ENCODE assay signal across 10 cellular contexts in the genomic region with DNA sequence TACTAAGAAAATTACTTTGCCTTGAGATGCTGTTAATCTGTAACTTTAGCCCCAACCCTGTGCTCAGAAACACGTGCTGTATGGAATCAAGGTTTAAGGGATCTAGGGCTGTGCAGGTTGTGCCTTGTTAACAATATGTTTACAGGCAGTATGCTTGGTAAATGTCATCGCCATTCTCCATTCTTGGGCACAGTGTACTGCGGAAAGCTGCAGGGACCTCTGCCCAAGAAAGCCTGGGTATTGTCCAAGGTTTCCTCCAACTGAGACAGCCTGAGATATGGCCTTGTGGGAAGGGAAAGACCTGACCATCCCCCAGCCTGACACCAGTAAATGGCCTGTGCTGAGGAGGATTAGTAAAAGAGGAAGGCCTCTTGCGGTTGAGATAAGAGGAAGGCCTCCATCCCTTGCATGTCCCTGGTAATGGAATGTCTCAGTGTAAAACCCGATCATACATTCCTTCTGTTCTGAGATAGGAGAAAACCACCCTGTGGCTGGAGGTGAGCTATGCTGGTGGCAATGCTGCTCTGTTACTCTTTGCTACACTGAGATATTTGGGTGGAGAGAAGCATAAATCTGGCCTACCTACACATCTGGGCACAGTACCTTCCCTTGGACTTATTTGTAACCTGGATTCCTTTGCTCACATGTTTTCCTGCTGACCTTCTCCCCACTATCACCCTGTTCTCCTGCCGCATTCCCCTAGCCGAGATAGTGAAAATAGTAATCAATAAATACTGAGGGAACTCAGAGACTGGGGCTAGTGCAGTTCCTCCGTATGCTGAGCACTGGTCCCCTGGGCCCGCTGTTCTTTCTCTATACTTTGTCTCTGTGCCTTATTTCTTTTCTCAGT. TPM values are rescaled to one million over a fixed set of nuclear protein-coding genes. Genes with fewer than 3 reads are reported as not detected.
DNase-seq lines count a peak whose midpoint lies in the region; ATAC-seq and TF ChIP-seq lines count a peak whose summit lies in the region.
"Not testable (repeated sequence)": the region's sequence is repeated elsewhere in the genome, so short reads cannot be mapped to it uniquely, and the experiment has no call there.
"Had no signal": no experiment of that assay in that cellular context is flagged by ENCODE, and none has a peak within 500 bp of the region (broad histone marks: within the 10 kb centered on the region; RNA-seq: fewer than 3 reads in every experiment).

No MANE protein-coding gene starts in this region.

- WGBS in body of pancreas, 2 donors = 13 to 23% methylated on average over 9 of the region's 9 CpGs
- 50 to 64% (median 60%) methylated on average over 9 of the region's 9 CpGs for WGBS in heart left ventricle, 4 donors
- WGBS in mesendoderm (ENCODE audit: extremely low coverage, insufficient coverage, low lambda C conversion rate) = no CpG with 5 or more reads among the region's 9 CpGs
- 49% methylated on average over 9 of the region's 9 CpGs for whole genome bisulfite sequencing in prostate gland

- not testable (repeated sequence) for H3K4me2 ChIP-seq in mesendoderm (ENCODE audit: low read length)

- H3K27ac Mint-ChIP-seq in Calu3 (ENCODE audit: unreplicated experiment) = peak overlapping the region; percentile 48

- not testable (repeated sequence) for H3K36me3 ChIP-seq in body of pancreas (replicated peaks in 1 of 2; ENCODE audit: insufficient read depth in 1 of 2, low read depth in 2 of 2); mesendoderm (ENCODE audit: control insufficient read depth, insufficient read depth, low read length); prostate gland; vagina
- peaks cover 0 to 13% (median 5%) of the 10 kb centered on the region in 9 donors for H3K36me3 ChIP-seq in heart left ventricle

- peak overlapping the region; percentile 12 for H3K18ac ChIP-seq in mesendoderm (ENCODE audit: low read length)

- H3K23ac ChIP-seq in mesendoderm (ENCODE audit: low read length) = not testable (repeated sequence)

- peak overlapping the region; percentile 53 for H3K56ac ChIP-seq in mesendoderm (ENCODE audit: low read length)

- H3K4ac ChIP-seq in mesendoderm (ENCODE audit: low read depth, low read length) = not testable (repeated sequence)

- not testable (repeated sequence) for H2BK15ac ChIP-seq in mesendoderm (replicated peaks; ENCODE audit: low read depth)

- not testable (repeated sequence) for H2BK5ac ChIP-seq in mesendoderm (ENCODE audit: low read length)

- H4K8ac ChIP-seq in mesendoderm (ENCODE audit: low read depth, low read length) = not testable (repeated sequence)

- H3K9ac ChIP-seq in mesendoderm (ENCODE audit: low read length) = peak overlapping the region; percentile 22

- not testable (repeated sequence) for H2BK120ac ChIP-seq in mesendoderm (ENCODE audit: low read depth, low read length)

- H3K27me3 ChIP-seq in body of pancreas; heart left ventricle; mesendoderm (ENCODE audit: insufficient read depth, low read length, poor library complexity); prostate gland (replicated peaks; ENCODE audit: insufficient read depth); vagina: not testable (repeated sequence)

- not testable (repeated sequence) for H3K9me3 Mint-ChIP-seq in Calu3 (ENCODE audit: low read depth, unreplicated experiment)

- not testable (repeated sequence) for TF ChIP-seq CTCF in Calu3 (IDR thresholded peaks at IDR 0.05; ENCODE audit: unreplicated experiment); heart left ventricle (IDR thresholded peaks at IDR 0.05); prostate gland (IDR thresholded peaks at IDR 0.05); vagina (IDR thresholded peaks at IDR 0.05)
- TF ChIP-seq CTCF in body of pancreas (IDR thresholded peaks at IDR 0.05) = peak in 2 of 7 experiments; percentile 7 to 22

- H3K4me3 Mint-ChIP-seq in Calu3 (ENCODE audit: low read depth, unreplicated experiment) = not testable (repeated sequence)

- not testable (repeated sequence) for H3K79me1 ChIP-seq in mesendoderm (ENCODE audit: low read length)

- not testable (repeated sequence) for H3K27me3 Mint-ChIP-seq in Calu3 (ENCODE audit: unreplicated experiment)

- TF ChIP-seq POLR2A in body of pancreas (IDR thresholded peaks at IDR 0.05) = peak in 1 of 3 donors; percentile 12
- TF ChIP-seq POLR2A in heart left ventricle (IDR thresholded peaks at IDR 0.05); prostate gland (IDR thresholded peaks at IDR 0.05); vagina (IDR thresholded peaks at IDR 0.05): not testable (repeated sequence)

- H3K4me1 Mint-ChIP-seq in Calu3 (ENCODE audit: low read depth, unreplicated experiment) = peaks cover 41% of the 10 kb centered on the region

- H3K4me3 ChIP-seq in body of pancreas; heart left ventricle; mesendoderm (ENCODE audit: low read length); prostate gland; vagina: not testable (repeated sequence)

- intact Hi-C loops in Calu3 (cut with micrococcal nuclease; ENCODE audit: unreplicated experiment); body of pancreas (cut with DNase I): not testable (repeated sequence)
- intact Hi-C loops in heart left ventricle (cut with DNase I) (loop anchor here in 3 of 10 donors (2.0 to 5.0 kb wide), 2 partner anchors 160 to 161 kb away; no protein-coding TSS in a partner anchor), prostate gland (cut with DNase I) (loop anchor here (5.0 kb wide), 1 partner anchor 161 kb away; no protein-coding TSS in a partner anchor), vagina (cut with DNase I) (loop anchor here (5.0 kb wide), 1 partner anchor 161 kb away; no protein-coding TSS in a partner anchor)

- DNase-seq in Calu3; heart left ventricle; prostate gland (ENCODE audit: low spot score): not testable (repeated sequence)
- DNase-seq in MV-4-11 (lab: John Stamatoyannopoulos, UW) = peak; percentile 98
- DNase-seq in UCSD-AML1 (lab: John Stamatoyannopoulos, UW; ENCODE audit: unreplicated experiment) = peak; percentile 66
- peak in 3 of 4 donors; percentile 62 to 74 (median 68) for DNase-seq in body of pancreas
- peak; percentile 94 for DNase-seq in mesendoderm
- DNase-seq in vagina (ENCODE audit: extremely low spot score in 2 of 2) = peak in 1 of 2 donors; percentile 75

- peak; percentile 24 for ATAC-seq in body of pancreas
- peak in 1 of 4 donors; percentile 27 for ATAC-seq in heart left ventricle

- H3K79me2 ChIP-seq in mesendoderm (ENCODE audit: control insufficient read depth, insufficient read depth, low read length) = not testable (repeated sequence)

- not testable (repeated sequence) for BruUV-seq in Calu3 (replicated peaks; lab: Mats Ljungman, UMichigan)

- H2AK5ac ChIP-seq in mesendoderm (ENCODE audit: low read length) = not testable (repeated sequence)

- H3K36me3 Mint-ChIP-seq in Calu3 (ENCODE audit: insufficient read depth, unreplicated experiment) = peaks cover 16% of the 10 kb centered on the region

- H3K27ac ChIP-seq in body of pancreas (peak overlapping the region; percentile 78 to 83 (median 81)), heart left ventricle (peak overlapping the region in 7 of 12 donors; percentile 7 to 54 (median 46)), mesendoderm (ENCODE audit: low read depth, low read length) (peak overlapping the region; percentile 49), prostate gland (peak overlapping the region; percentile 50 to 74), vagina (peak overlapping the region; percentile 39)

- CTCF ChIA-PET in Calu3 (lab: Charles Lee) = interaction anchor here (0.7 to 1.6 kb wide), 2 partner anchors 9 to 137 kb away, joined by 4 read pairs; no protein-coding TSS in a partner anchor

- H3K9me3 ChIP-seq in body of pancreas, heart left ventricle, prostate gland, vagina: not testable (repeated sequence)

- H4K5ac ChIP-seq in mesendoderm (ENCODE audit: low read length) = not testable (repeated sequence)

- peaks cover 46% of the 10 kb centered on the region for H3K4me1 ChIP-seq in body of pancreas
- H3K4me1 ChIP-seq in heart left ventricle = peaks cover 0 to 42% (median 21%) of the 10 kb centered on the region in 12 donors
- H3K4me1 ChIP-seq in mesendoderm (ENCODE audit: control insufficient read depth, low read depth, low read length); prostate gland (replicated peaks): not testable (repeated sequence)
- peaks cover 21% of the 10 kb centered on the region for H3K4me1 ChIP-seq in vagina

RNA-seq across cellular contexts. Expression of a gene that starts 23.9 kb away (rescaled TPM):
- total RNA-seq in Calu3 (2022) (95.4 and 109 TPM in 2 replicates), body of pancreas (10 to 100 TPM; 50.8 to 51.4 TPM), heart left ventricle (10 to 100 TPM; 38.1 to 85.1 (median 49.2) TPM), prostate gland (100 to 1,000 TPM in 1 of 2 donors, 10 to 100 TPM in 1; 62.6 to 213 TPM), vagina (76.9 TPM)
- 10 to 100 TPM; 53.5 to 91.8 TPM for polyA plus RNA-seq in heart left ventricle
- 89.3 TPM for polyA plus RNA-seq in mesendoderm (2013, experiment 1 of 2)
- polyA plus RNA-seq in mesendoderm (2013, experiment 2 of 2) = 85.4 TPM

RNA-seq across cellular contexts. Expression of a gene that starts 27.3 kb away (rescaled TPM):
- not detected in 2 replicates for total RNA-seq in Calu3 (2022)
- not detected for total RNA-seq in body of pancreas
- under 1 TPM in 1 of 9 donors, not detected in 8; 0.16 TPM for total RNA-seq in heart left ventricle
- polyA plus RNA-seq in heart left ventricle = not detected
- 0.03 TPM for polyA plus RNA-seq in mesendoderm (2013, experiment 1 of 2)
- polyA plus RNA-seq in mesendoderm (2013, experiment 2 of 2) = 0.07 TPM
- total RNA-seq in prostate gland = 1 to 10 TPM in 1 of 2 donors, not detected in 1; 1.1 TPM
- 2.0 TPM for total RNA-seq in vagina
- total RNA-seq: osteoblast had no signal
- polyA plus RNA-seq: BJ had no signal

RNA-seq across cellular contexts. Expression of a gene that starts 44.9 kb away (rescaled TPM):
- total RNA-seq in Calu3 (2022) (21.0 and 22.7 TPM in 2 replicates), body of pancreas (10 to 100 TPM; 20.4 to 23.3 TPM), heart left ventricle (10 to 100 TPM; 12.3 to 31.3 (median 15.0) TPM), prostate gland (10 to 100 TPM; 44.8 to 51.7 TPM), vagina (22.3 TPM)
- polyA plus RNA-seq in heart left ventricle = 10 to 100 TPM; 23.7 to 50.1 TPM
- polyA plus RNA-seq in mesendoderm (2013, experiment 1 of 2) = 4.9 TPM
- polyA plus RNA-seq in mesendoderm (2013, experiment 2 of 2) = 5.8 TPM

RNA-seq across cellular contexts. Expression of a gene that starts 47.6 kb away (rescaled TPM):
- 30.2 and 49.3 TPM in 2 replicates for total RNA-seq in Calu3 (2022)
- 1 to 10 TPM in 1 of 2 donors, not detected in 1; 5.9 TPM for total RNA-seq in body of pancreas
- 1 to 10 TPM in 2 of 9 donors, under 1 TPM in 2, not detected in 5; 0.72 to 3.0 (median 0.99) TPM for total RNA-seq in heart left ventricle
- polyA plus RNA-seq in heart left ventricle = 1 to 10 TPM in 1 of 2 donors, under 1 TPM in 1; 0.99 to 1.0 TPM
- 0.18 TPM for polyA plus RNA-seq in mesendoderm (2013, experiment 1 of 2)
- not detected for polyA plus RNA-seq in mesendoderm (2013, experiment 2 of 2)
- 1 to 10 TPM; 2.7 to 5.0 TPM for total RNA-seq in prostate gland
- total RNA-seq in vagina = 11.0 TPM
- polyA plus RNA-seq: BJ had no signal

RNA-seq across cellular contexts. Expression of a gene that starts 59.1 kb away (rescaled TPM):
- total RNA-seq in Calu3 (2022) (not detected in 2 replicates), body of pancreas (not detected), heart left ventricle (not detected), prostate gland (not detected), vagina (4.9 TPM)
- polyA plus RNA-seq in heart left ventricle = not detected
- polyA plus RNA-seq in mesendoderm (2013, experiment 1 of 2) = 0.04 TPM
- polyA plus RNA-seq in mesendoderm (2013, experiment 2 of 2) = not detected
- total RNA-seq: osteoblast had no signal
- polyA plus RNA-seq: BJ had no signal
